ENCODE assay signal across 28 cellular contexts in genomic region chr14:78220273-78220672, GRCh38.
"Had no signal": no experiment of that assay in that cellular context is flagged by ENCODE, and none has a peak within 500 bp of the region (broad histone marks: within the 10 kb centered on the region; RNA-seq: fewer than 3 reads in every experiment).

No MANE protein-coding gene starts in this region.

- DNase-seq: naive thymus-derived CD4-positive, alpha-beta T cell; natural killer cell; occipital lobe; ovary; psoas muscle; right cardiac atrium; right lobe of liver; spleen; stimulated activated CD4-positive, alpha-beta T cell treated with anti-CD3 and anti-CD28 coated beads, Interleukin-12 subunit alpha, Interleukin-12 subunit beta, amount 100 ng/mL, for 4 hours; stimulated activated CD4-positive, alpha-beta T cell treated with anti-CD3 and anti-CD28 coated beads, Interleukin-1b, Interleukin-23, amount 100 ng/mL, for 48 hours; stimulated activated CD4-positive, alpha-beta T cell treated with anti-CD3 and anti-CD28 coated beads, Interleukin-4, amount 100 ng/mL, for 1 hour; stimulated activated CD4-positive, alpha-beta T cell treated with anti-CD3 and anti-CD28 coated beads, Interleukin-4, amount 100 ng/mL, for 4 hours; stimulated activated CD8-positive, alpha-beta memory T cell treated with anti-CD3 and anti-CD28 coated beads, Interleukin-4, amount 100 ng/mL, for 48 hours; stimulated activated naive CD4-positive, alpha-beta T cell; thyroid gland; trophoblast cell; upper lobe of left lung had no signal

- H3K27ac Mint-ChIP-seq: naive thymus-derived CD4-positive, alpha-beta T cell; natural killer cell; nephron; neural progenitor cell; progenitor cell of endocrine pancreas; stimulated activated memory B cell treated with anti-CD40 and anti-IgM and Interleukin-4, amounts not matched to agents 10 μg/mL and 1 μg/mL and 100 μg/mL, for 72 hours; stimulated activated naive CD8-positive, alpha-beta T cell treated with anti-CD3 and anti-CD28 coated beads, Interleukin-15, Interleukin-2, amounts not matched to agents 100 ng/mL and 50 ng/mL, for 24 hours had no signal

- H3K4me3 ChIP-seq: neural progenitor cell, ovary, psoas muscle, right lobe of liver, skin epidermis, smooth muscle cell, spleen, thoracic aorta, thyroid gland, tibial nerve, upper lobe of left lung, vagina had no signal

- H3K9me3 Mint-ChIP-seq: natural killer cell; nephron; neural progenitor cell; stimulated activated memory B cell treated with anti-CD40 and anti-IgM and Interleukin-4, amounts not matched to agents 10 μg/mL and 1 μg/mL and 100 μg/mL, for 72 hours; stimulated activated naive CD8-positive, alpha-beta T cell treated with anti-CD3 and anti-CD28 coated beads, Interleukin-15, Interleukin-2, amounts not matched to agents 100 ng/mL and 50 ng/mL, for 24 hours had no signal

- H3K36me3 ChIP-seq: neural progenitor cell, ovary, right lobe of liver, spleen, thoracic aorta, thyroid gland, tibial nerve, upper lobe of left lung, vagina had no signal

- H3K4me2 ChIP-seq: neural progenitor cell, smooth muscle cell had no signal

- H3K9me3 ChIP-seq: ovary, psoas muscle, right lobe of liver, spleen, thoracic aorta, thyroid gland, tibial nerve, upper lobe of left lung, vagina had no signal

- H3K79me2 ChIP-seq: parathyroid adenoma had no signal

- H3K27me3 Mint-ChIP-seq: progenitor cell of endocrine pancreas; stimulated activated memory B cell treated with anti-CD40 and anti-IgM and Interleukin-4, amounts not matched to agents 10 μg/mL and 1 μg/mL and 100 μg/mL, for 72 hours; stimulated activated naive CD8-positive, alpha-beta T cell treated with anti-CD3 and anti-CD28 coated beads, Interleukin-15, Interleukin-2, amounts not matched to agents 100 ng/mL and 50 ng/mL, for 24 hours had no signal

- H3K4me1 ChIP-seq: parathyroid adenoma, psoas muscle, right lobe of liver, spleen, thyroid gland, tibial nerve, upper lobe of left lung, vagina had no signal

- H3K4me3 Mint-ChIP-seq: naive thymus-derived CD4-positive, alpha-beta T cell; natural killer cell; nephron; neural progenitor cell; stimulated activated memory B cell treated with anti-CD40 and anti-IgM and Interleukin-4, amounts not matched to agents 10 μg/mL and 1 μg/mL and 100 μg/mL, for 72 hours; stimulated activated naive CD8-positive, alpha-beta T cell treated with anti-CD3 and anti-CD28 coated beads, Interleukin-15, Interleukin-2, amounts not matched to agents 100 ng/mL and 50 ng/mL, for 24 hours had no signal

- H2AFZ ChIP-seq: neural progenitor cell, parathyroid adenoma had no signal

- ATAC-seq: naive thymus-derived CD4-positive, alpha-beta T cell; natural killer cell; psoas muscle; right cardiac atrium; right lobe of liver; stimulated activated memory B cell treated with anti-CD40 and anti-IgM and Interleukin-4, amounts not matched to agents 10 μg/mL and 1 μg/mL and 100 μg/mL, for 72 hours had no signal

- H3K4me1 Mint-ChIP-seq: naive thymus-derived CD4-positive, alpha-beta T cell; natural killer cell; nephron; stimulated activated memory B cell treated with anti-CD40 and anti-IgM and Interleukin-4, amounts not matched to agents 10 μg/mL and 1 μg/mL and 100 μg/mL, for 72 hours had no signal

- H3K9ac ChIP-seq: neural progenitor cell, parathyroid adenoma had no signal

- H3K27me3 ChIP-seq: neural progenitor cell, ovary, right lobe of liver, spleen, thyroid gland, tibial nerve, upper lobe of left lung, vagina had no signal
